In genomic region chr14:34714320-34715107, GRCh38 we compare ENCODE assay signal across 8 cellular contexts. TPM values are rescaled to one million over a fixed set of nuclear protein-coding genes. Genes with fewer than 3 reads are reported as not detected.
DNase-seq lines count a peak whose midpoint lies in the region; ATAC-seq and TF ChIP-seq lines count a peak whose summit lies in the region.

Gene CFL2 (minus strand): TSS chr14:34714593. CDS start chr14:34714540, 53 bp downstream.

- ATAC-seq in HG02759 (IDR thresholded peaks at IDR 0.05; ENCODE audit: unreplicated experiment) (peak; percentile 94), T-helper 17 cell (peak; percentile 91)

- no peak for TF ChIP-seq CTCF in GM13976 (IDR thresholded peaks at IDR 0.05; ENCODE audit: borderline replicate concordance, control extremely low read depth, extremely low read depth, insufficient read depth, missing control alignments)
- no peak for TF ChIP-seq CTCF in right atrium auricular region (IDR thresholded peaks at IDR 0.05)

- DNase-seq in GM13976 (ENCODE audit: low spot score) (peak; percentile 93), NCI-H1417 treated with DMSO at 0.1 percent for 48 hours (lab: John Stamatoyannopoulos, UW) (peak; percentile 26), T-helper 17 cell (peak; percentile 55 to 76 (median 71)), anterior cingulate cortex (lab: John Stamatoyannopoulos, UW) (peak; percentile 29 to 94 (median 87)), right atrium auricular region (ENCODE audit: low spot score) (peak; percentile 79), pulmonary artery endothelial cell (ENCODE audit: low read depth, low spot score) (peak; percentile 24)

- peak within 1 kb of the TSS; percentile 99 for H3K27ac ChIP-seq in right atrium auricular region
- peak within 1 kb of the TSS; percentile 97 for H3K27ac ChIP-seq in urinary bladder (ENCODE audit: low read depth)

- H3K27me3 Mint-ChIP-seq in T-helper 17 cell, result no peaks in the 10 kb centered on the region

- peaks cover 0 to 25% of the 10 kb centered on the region in 2 donors for H3K4me1 ChIP-seq in right atrium auricular region
- peaks cover 2% of the 10 kb centered on the region for H3K4me1 ChIP-seq in urinary bladder (ENCODE audit: insufficient read depth)

- peaks cover 13% of the 10 kb centered on the region for H3K4me1 Mint-ChIP-seq in T-helper 17 cell

- WGBS in urinary bladder, result under 1% methylated on average over 75 of the region's 75 CpGs

- H3K4me3 ChIP-seq in right atrium auricular region (peak within 1 kb of the TSS; percentile 84 to 89), urinary bladder (ENCODE audit: low read depth, low read length) (peak within 1 kb of the TSS; percentile 87)

- H3K9me3 ChIP-seq in T-helper 17 cell (ENCODE audit: control insufficient read depth, low read length, poor library complexity, severe bottlenecking) (no peaks in the 10 kb centered on the region), right atrium auricular region (no peaks in the 10 kb centered on the region)

- peaks cover 17% of the 10 kb centered on the region for H3K36me3 ChIP-seq in right atrium auricular region
- H3K36me3 ChIP-seq in urinary bladder (ENCODE audit: insufficient read depth), result no peaks in the 10 kb centered on the region

- no peaks in the 10 kb centered on the region for H3K27me3 ChIP-seq in right atrium auricular region

- in situ Hi-C loops in GM13976 (cut with MboI; ENCODE audit: low sequenced_read_pairs, unreplicated experiment), result no loop called here

- peak within 1 kb of the TSS; percentile 95 for H3K27ac Mint-ChIP-seq in T-helper 17 cell

- peak within 1 kb of the TSS; percentile 92 for H3K4me3 Mint-ChIP-seq in T-helper 17 cell

- H3K36me3 Mint-ChIP-seq in T-helper 17 cell (ENCODE audit: low read depth), result peaks cover 4% of the 10 kb centered on the region

RNA-seq across cellular contexts. Expression of gene CFL2, which starts in this region (rescaled TPM):
- total RNA-seq in T-helper 17 cell (10 to 100 TPM; 41.8 to 44.9 TPM), right atrium auricular region (100 to 1,000 TPM; 261 to 441 TPM), pulmonary artery endothelial cell (61.1 and 82.7 TPM in 2 replicates), urinary bladder (296 TPM)
- 176 TPM for polyA plus RNA-seq in urinary bladder

Comparison
In these comparisons a context has a peak if more than half of its experiments do, and no peak if none do; other contexts are left out.
1. Peak in every context shown above with its lines: DNase-seq, ATAC-seq, H3K4me3 ChIP-seq and H3K27ac ChIP-seq.
2. DNase-seq: peak in every context shown above with its lines; median percentile 93 in GM13976; 87 in anterior cingulate cortex; 79 in right atrium auricular region; 71 in T-helper 17 cell; 26 in NCI-H1417 treated with DMSO at 0.1 percent for 48 hours; 24 in pulmonary artery endothelial cell.